ENCODE assay signal across 9 cellular contexts in genomic region chr18:11040823-11041712, GRCh38.
DNase-seq lines count a peak whose midpoint lies in the region; ATAC-seq, FAIRE-seq and TF ChIP-seq lines count a peak whose summit lies in the region.
"Had no signal": no experiment of that assay in that cellular context is flagged by ENCODE, and none has a peak within 500 bp of the region (broad histone marks: within the 10 kb centered on the region; RNA-seq: fewer than 3 reads in every experiment).

No MANE protein-coding gene starts in this region.

- intact Hi-C loops in HepG2 (cut with micrococcal nuclease; ENCODE audit: unreplicated experiment): loop anchor here (1.0 to 5.0 kb wide), 4 partner anchors 81 to 190 kb away; no protein-coding TSS in a partner anchor
- intact Hi-C loops in uterus (cut with DNase I; ENCODE audit: low total_unique reads): no loop called here

- peak; percentile 92 for ATAC-seq in HepG2
- ATAC-seq in GM21360 (IDR thresholded peaks at IDR 0.05; ENCODE audit: unreplicated experiment): no peak

- H2AFZ ChIP-seq in OCI-LY3 (ENCODE audit: low read depth, low read length) (no peak overlapping the region), HepG2 (ENCODE audit: low read length) (no peak overlapping the region)

- CTCF ChIA-PET in HepG2 (lab: Yijun Ruan, JAX; ENCODE audit: low intra/inter-chr PET ratio, low total read pairs): interaction anchor here (0.7 to 2.4 kb wide), 5 partner anchors 36 to 254 kb away, joined by 3 to 25 read pairs (median 3); no protein-coding TSS in a partner anchor

- H3K36me3 ChIP-seq in OCI-LY3 (replicated peaks; ENCODE audit: low read depth, low read length) (no peaks in the 10 kb centered on the region), HepG2 (replicated peaks in 1 of 2; ENCODE audit: control insufficient read depth in 1 of 2, insufficient read depth in 2 of 2, low read length in 2 of 2) (no peaks in the 10 kb centered on the region; a peak in 1 of 5 replicates), uterus (no peaks in the 10 kb centered on the region)

- H3K4me1 ChIP-seq in OCI-LY3 (ENCODE audit: low read length) (no peaks in the 10 kb centered on the region), HepG2 (ENCODE audit: insufficient read depth, low read length) (peaks cover 61% of the 10 kb centered on the region), uterus (no peaks in the 10 kb centered on the region)

- H3K27me3 ChIP-seq in OCI-LY3 (ENCODE audit: low read depth, low read length) (peaks cover 11% of the 10 kb centered on the region; the same call in 1 of the 2 replicates), HepG2 (ENCODE audit: control insufficient read depth in 1 of 2, insufficient read depth in 2 of 2, low read length in 2 of 2) (no peaks in the 10 kb centered on the region), uterus (peaks cover 0 to 7% of the 10 kb centered on the region in 2 donors)

- H3K4me3 ChIP-seq in OCI-LY3 (ENCODE audit: low read length) (no peak overlapping the region), HepG2 (replicated peaks in 1 of 3; ENCODE audit: insufficient read depth in 1 of 3, low read depth in 2 of 3, low read length in 3 of 3) (peak overlapping the region; percentile 43 to 60 (median 59); a peak in 5 of 6 replicates), uterus (no peak overlapping the region)

- peak; percentile 78 for TF ChIP-seq RAD21 in HepG2 (CRISPR knock-in tag; IDR thresholded peaks at IDR 0.05)

- TF ChIP-seq POLR2A in HepG2 (IDR thresholded peaks at IDR 0.05; ENCODE audit: insufficient read depth in 1 of 2, low read depth in 2 of 2, low read length in 2 of 2) (no peak), uterus (IDR thresholded peaks at IDR 0.05) (no peak)

- DNase-seq in DMS 273 treated with DMSO at 0.1 percent for 48 hours (lab: John Stamatoyannopoulos, UW) (peak; percentile 31), HCEC 1CT (peak; percentile 35), HepG2 (ENCODE audit: low spot score) (peak; percentile 94), uterus (peak in 1 of 2 donors; percentile 20), T-helper 9 cell (no peak)
- DNase-seq: right cardiac atrium had no signal

- H3K9ac ChIP-seq in OCI-LY3 (ENCODE audit: low read length) (no peak overlapping the region), HepG2 (ENCODE audit: insufficient read depth, low read depth, low read length) (peak overlapping the region; percentile 81)

- TF ChIP-seq EP300 in HepG2 (IDR thresholded peaks at IDR 0.05; ENCODE audit: low read depth in 2 of 2, low read length in 2 of 2) (peak in 1 of 2 experiments; percentile 68; a peak in 1 of 4 replicates), HepG2 (CRISPR knock-in tag; IDR thresholded peaks at IDR 0.05; ENCODE audit: borderline replicate concordance) (peak; percentile 26; the same call in 1 of the 2 replicates)

- H3K27ac ChIP-seq in OCI-LY3 (ENCODE audit: low read length) (no peak overlapping the region), cingulate gyrus (ENCODE audit: low read depth, low read length) (peak overlapping the region; percentile 69), HepG2 (ENCODE audit: extremely low read length, insufficient read depth, low read length) (peak overlapping the region; percentile 84), uterus (no peak overlapping the region)

- POLR2A ChIA-PET in HepG2 (lab: Yijun Ruan, JAX): interaction anchor here (0.6 to 2.9 kb wide), 7 partner anchors 11 to 190 kb away, joined by 3 to 18 read pairs (median 6); no protein-coding TSS in a partner anchor

- TSS peak; percentile 87 for BruUV-seq in HepG2 (replicated peaks; lab: Mats Ljungman, UMichigan)

- WGBS in HepG2 (ENCODE audit: low lambda C conversion rate): 7% methylated on average over 7 of the region's 7 CpGs

- H4K20me1 ChIP-seq in OCI-LY3 (ENCODE audit: insufficient read depth, low read length): no peaks in the 10 kb centered on the region
- H4K20me1 ChIP-seq in HepG2 (ENCODE audit: insufficient read depth, low read length): no peaks in the 10 kb centered on the region

- H3K79me2 ChIP-seq in OCI-LY3 (ENCODE audit: low read length): no peaks in the 10 kb centered on the region
- no peaks in the 10 kb centered on the region for H3K79me2 ChIP-seq in HepG2 (ENCODE audit: insufficient read depth, low read length)

- H3K4me2 ChIP-seq in OCI-LY3 (ENCODE audit: low read length) (no peak overlapping the region), HepG2 (ENCODE audit: low read depth, low read length) (peak overlapping the region; percentile 81)

- in situ Hi-C loops in HepG2 (cut with HindIII; ENCODE audit: extremely low pct_ligation_motif_present, low pct_unique_long_range_greater_than_20kb): loop anchor here (5.0 to 10.0 kb wide), 3 partner anchors 74 to 189 kb away; partner anchors contain the start of gene PIEZO2

- TF ChIP-seq CTCF in OCI-LY3 (IDR thresholded peaks at IDR 0.05; ENCODE audit: low read depth, low read length) (peak; percentile 69), HepG2 (CRISPR knock-in tag; IDR thresholded peaks at IDR 0.05) (peak; percentile 82), uterus (IDR thresholded peaks at IDR 0.05) (peak; percentile 33 to 47 (median 40))

- H3K9me3 ChIP-seq in OCI-LY3 (ENCODE audit: insufficient read depth, low read length) (no peaks in the 10 kb centered on the region), HepG2 (ENCODE audit: low read length) (peaks cover 8% of the 10 kb centered on the region), uterus (no peaks in the 10 kb centered on the region)

- FAIRE-seq in HepG2 (lab: Jason Lieb, UNC): peak; percentile 71

TF ChIP-seq in HepG2, 621 proteins besides CTCF, POLR2A, EP300 and RAD21 (continues in another document):
- TF ChIP-seq ZNF225 (CRISPR knock-in tag; IDR thresholded peaks at IDR 0.05): no peak
- no peak for TF ChIP-seq BRD4 (CRISPR knock-in tag; IDR thresholded peaks at IDR 0.05)
- no peak for TF ChIP-seq GTF3A (CRISPR knock-in tag; conservative IDR thresholded peaks at IDR 0.05)
- TF ChIP-seq, protein P1, sequence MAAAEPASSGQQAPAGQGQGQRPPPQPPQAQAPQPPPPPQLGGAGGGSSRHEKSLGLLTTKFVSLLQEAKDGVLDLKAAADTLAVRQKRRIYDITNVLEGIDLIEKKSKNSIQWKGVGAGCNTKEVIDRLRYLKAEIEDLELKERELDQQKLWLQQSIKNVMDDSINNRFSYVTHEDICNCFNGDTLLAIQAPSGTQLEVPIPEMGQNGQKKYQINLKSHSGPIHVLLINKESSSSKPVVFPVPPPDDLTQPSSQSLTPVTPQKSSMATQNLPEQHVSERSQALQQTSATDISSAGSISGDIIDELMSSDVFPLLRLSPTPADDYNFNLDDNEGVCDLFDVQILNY (CRISPR knock-in tag; conservative IDR thresholded peaks at IDR 0.05): no peak
- 0 out of 2 replicates have a peak, but pooled peaks have one; percentile 15 for TF ChIP-seq ZKSCAN8 (CRISPR knock-in tag; IDR thresholded peaks at IDR 0.05; ENCODE audit: borderline replicate concordance)
- TF ChIP-seq, protein P2, sequence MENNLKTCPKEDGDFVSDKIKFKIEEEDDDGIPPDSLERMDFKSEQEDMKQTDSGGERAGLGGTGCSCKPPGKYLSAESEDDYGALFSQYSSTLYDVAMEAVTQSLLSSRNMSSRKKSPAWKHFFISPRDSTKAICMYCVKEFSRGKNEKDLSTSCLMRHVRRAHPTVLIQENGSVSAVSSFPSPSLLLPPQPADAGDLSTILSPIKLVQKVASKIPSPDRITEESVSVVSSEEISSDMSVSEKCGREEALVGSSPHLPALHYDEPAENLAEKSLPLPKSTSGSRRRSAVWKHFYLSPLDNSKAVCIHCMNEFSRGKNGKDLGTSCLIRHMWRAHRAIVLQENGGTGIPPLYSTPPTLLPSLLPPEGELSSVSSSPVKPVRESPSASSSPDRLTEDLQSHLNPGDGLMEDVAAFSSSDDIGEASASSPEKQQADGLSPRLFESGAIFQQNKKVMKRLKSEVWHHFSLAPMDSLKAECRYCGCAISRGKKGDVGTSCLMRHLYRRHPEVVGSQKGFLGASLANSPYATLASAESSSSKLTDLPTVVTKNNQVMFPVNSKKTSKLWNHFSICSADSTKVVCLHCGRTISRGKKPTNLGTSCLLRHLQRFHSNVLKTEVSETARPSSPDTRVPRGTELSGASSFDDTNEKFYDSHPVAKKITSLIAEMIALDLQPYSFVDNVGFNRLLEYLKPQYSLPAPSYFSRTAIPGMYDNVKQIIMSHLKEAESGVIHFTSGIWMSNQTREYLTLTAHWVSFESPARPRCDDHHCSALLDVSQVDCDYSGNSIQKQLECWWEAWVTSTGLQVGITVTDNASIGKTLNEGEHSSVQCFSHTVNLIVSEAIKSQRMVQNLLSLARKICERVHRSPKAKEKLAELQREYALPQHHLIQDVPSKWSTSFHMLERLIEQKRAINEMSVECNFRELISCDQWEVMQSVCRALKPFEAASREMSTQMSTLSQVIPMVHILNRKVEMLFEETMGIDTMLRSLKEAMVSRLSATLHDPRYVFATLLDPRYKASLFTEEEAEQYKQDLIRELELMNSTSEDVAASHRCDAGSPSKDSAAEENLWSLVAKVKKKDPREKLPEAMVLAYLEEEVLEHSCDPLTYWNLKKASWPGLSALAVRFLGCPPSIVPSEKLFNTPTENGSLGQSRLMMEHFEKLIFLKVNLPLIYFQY (CRISPR knock-in tag; IDR thresholded peaks at IDR 0.05; ENCODE audit: borderline replicate concordance): no peak
- TF ChIP-seq ZFP41 (CRISPR knock-in tag; IDR thresholded peaks at IDR 0.05; ENCODE audit: borderline replicate concordance): no peak
- no peak for TF ChIP-seq ZBTB7B (CRISPR knock-in tag; IDR thresholded peaks at IDR 0.05)
- TF ChIP-seq ZMYM2 (CRISPR knock-in tag; IDR thresholded peaks at IDR 0.05): no peak
- TF ChIP-seq ATF3 (CRISPR knock-in tag; IDR thresholded peaks at IDR 0.05): 0 out of 2 replicates have a peak, but pooled peaks have one; percentile 33
- TF ChIP-seq ZNF672 (CRISPR knock-in tag; IDR thresholded peaks at IDR 0.05): no peak
- TF ChIP-seq, protein P3, sequence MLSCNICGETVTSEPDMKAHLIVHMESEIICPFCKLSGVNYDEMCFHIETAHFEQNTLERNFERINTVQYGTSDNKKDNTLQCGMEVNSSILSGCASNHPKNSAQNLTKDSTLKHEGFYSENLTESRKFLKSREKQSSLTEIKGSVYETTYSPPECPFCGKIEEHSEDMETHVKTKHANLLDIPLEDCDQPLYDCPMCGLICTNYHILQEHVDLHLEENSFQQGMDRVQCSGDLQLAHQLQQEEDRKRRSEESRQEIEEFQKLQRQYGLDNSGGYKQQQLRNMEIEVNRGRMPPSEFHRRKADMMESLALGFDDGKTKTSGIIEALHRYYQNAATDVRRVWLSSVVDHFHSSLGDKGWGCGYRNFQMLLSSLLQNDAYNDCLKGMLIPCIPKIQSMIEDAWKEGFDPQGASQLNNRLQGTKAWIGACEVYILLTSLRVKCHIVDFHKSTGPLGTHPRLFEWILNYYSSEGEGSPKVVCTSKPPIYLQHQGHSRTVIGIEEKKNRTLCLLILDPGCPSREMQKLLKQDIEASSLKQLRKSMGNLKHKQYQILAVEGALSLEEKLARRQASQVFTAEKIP (CRISPR knock-in tag; IDR thresholded peaks at IDR 0.05; ENCODE audit: borderline replicate concordance): no peak
- no peak for TF ChIP-seq MEIS2 (CRISPR knock-in tag; IDR thresholded peaks at IDR 0.05)

Comparison
In these comparisons a context has a peak if more than half of its experiments do, and no peak if none do; other contexts are left out.
1. H3K27ac ChIP-seq: peak in cingulate gyrus (single experiment) and HepG2 (single experiment); none in OCI-LY3 (single experiment) and uterus (0 of 2).
2. H3K4me3 ChIP-seq: peak in HepG2 (3 of 3); none in OCI-LY3 (single experiment) and uterus (0 of 2).
3. Peak in every context shown above with its lines, with median percentiles within 50 percentile points of each other: CTCF ChIP-seq.